In genomic region chr16:17358350-17358749, GRCh38 we compare ENCODE assay signal across 19 cellular contexts.
DNase-seq lines count a peak whose midpoint lies in the region; ATAC-seq and TF ChIP-seq lines count a peak whose summit lies in the region.
"Had no signal": no experiment of that assay in that cellular context is flagged by ENCODE, and none has a peak within 500 bp of the region (broad histone marks: within the 10 kb centered on the region; RNA-seq: fewer than 3 reads in every experiment).

No MANE protein-coding gene starts in this region.

- no peak for ATAC-seq in GM21786 (IDR thresholded peaks at IDR 0.05; ENCODE audit: unreplicated experiment)
- ATAC-seq: left colon, Right ventricle myocardium inferior had no signal

- TF ChIP-seq CTCF in chondrocyte (IDR thresholded peaks at IDR 0.05): no peak
- no peak for TF ChIP-seq CTCF in neural crest cell (conservative IDR thresholded peaks at IDR 0.05)
- no peak for TF ChIP-seq CTCF in glutamatergic neuron (IDR thresholded peaks at IDR 0.05; ENCODE audit: partially characterized antibody, unreplicated experiment)

- DNase-seq in CD1c-positive myeloid dendritic cell (ENCODE audit: extremely low spot score) (peak; percentile 82), COLO829 (ENCODE audit: low spot score) (peak; percentile 37), chondrocyte (ENCODE audit: low spot score) (no peak), neural crest cell (ENCODE audit: low read depth, low spot score) (no peak), cerebellar nuclear complex (lab: John Stamatoyannopoulos, UW) (no peak), glutamatergic neuron (no peak)
- DNase-seq: activated CD4-positive, alpha-beta T cell treated with anti-CD3 and anti-CD28 coated beads for 48 hours; activated effector memory CD4-positive, alpha-beta T cell treated with anti-CD3 and anti-CD28 coated beads, Interleukin-2, amount 50 U/mL, for 16 hours; BE2C; DND-41; effector CD8-positive, alpha-beta T cell; hypothalamus; NCI-H1417 treated with DMSO at 0.1 percent for 48 hours; NCI-H2227 treated with DMSO at 0.1 percent for 48 hours; stimulated activated CD4-positive, alpha-beta T cell treated with anti-CD3 and anti-CD28 coated beads, Interleukin-15, amount 100 ng/mL, for 24 hours; T-helper 9 cell had no signal

- H3K4me3 Mint-ChIP-seq in chondrocyte (ENCODE audit: unreplicated experiment) (no peak overlapping the region), neural crest cell (peak overlapping the region; percentile 68), glutamatergic neuron (ENCODE audit: unreplicated experiment) (no peak overlapping the region)

- no peaks in the 10 kb centered on the region for H3K36me3 Mint-ChIP-seq in chondrocyte (ENCODE audit: low read depth)
- peaks cover 4% of the 10 kb centered on the region for H3K36me3 Mint-ChIP-seq in neural crest cell (ENCODE audit: low read depth)
- no peaks in the 10 kb centered on the region for H3K36me3 Mint-ChIP-seq in glutamatergic neuron (ENCODE audit: unreplicated experiment)

- no peaks in the 10 kb centered on the region for H3K27me3 Mint-ChIP-seq in chondrocyte (ENCODE audit: low read depth)
- H3K27me3 Mint-ChIP-seq in neural crest cell (ENCODE audit: low read depth): no peaks in the 10 kb centered on the region
- peaks cover 23% of the 10 kb centered on the region for H3K27me3 Mint-ChIP-seq in glutamatergic neuron (ENCODE audit: unreplicated experiment)

- H3K9me3 Mint-ChIP-seq in chondrocyte (ENCODE audit: low read depth): no peaks in the 10 kb centered on the region
- H3K9me3 Mint-ChIP-seq in neural crest cell: no peaks in the 10 kb centered on the region
- H3K9me3 Mint-ChIP-seq in glutamatergic neuron (ENCODE audit: unreplicated experiment): peaks cover 20% of the 10 kb centered on the region

- H3K4me1 Mint-ChIP-seq in chondrocyte (ENCODE audit: low read depth) (peaks cover 63% of the 10 kb centered on the region), neural crest cell (peaks cover 75% of the 10 kb centered on the region), glutamatergic neuron (ENCODE audit: low read depth, unreplicated experiment) (peaks cover 42% of the 10 kb centered on the region)

- H3K27ac Mint-ChIP-seq in chondrocyte (ENCODE audit: unreplicated experiment) (peak overlapping the region; percentile 64), neural crest cell (ENCODE audit: unreplicated experiment) (peak overlapping the region; percentile 52), glutamatergic neuron (ENCODE audit: unreplicated experiment) (no peak overlapping the region)

Comparison
In these comparisons a context has a peak if more than half of its experiments do, and no peak if none do; other contexts are left out.
1. DNase-seq: peak in CD1c-positive myeloid dendritic cell (single experiment) and COLO829 (single experiment); none in chondrocyte (single experiment), neural crest cell (single experiment), cerebellar nuclear complex (0 of 2) and glutamatergic neuron (single experiment).